In genomic region chr4:118813561-118813960, GRCh38 we compare ENCODE assay signal across 15 cellular contexts. TPM values are rescaled to one million over a fixed set of nuclear protein-coding genes. Genes with fewer than 3 reads are reported as not detected.
A peak's percentile ranks its signal among the peaks of the same experiment; 100 is the strongest.
DNase-seq lines count a peak whose midpoint lies in the region; TF ChIP-seq lines count a peak whose summit lies in the region.
"Had no signal": no experiment of that assay in that cellular context is flagged by ENCODE, and none has a peak within 500 bp of the region (broad histone marks: within the 10 kb centered on the region; RNA-seq: fewer than 3 reads in every experiment).

No MANE protein-coding gene starts in this region.

- no peak overlapping the region for H3K4me2 ChIP-seq in osteoblast (ENCODE audit: insufficient read depth, low read length)

- H3K27ac ChIP-seq in osteoblast (ENCODE audit: low read depth, low read length) (peak overlapping the region; percentile 4), testis (no peak overlapping the region)
- H3K27ac ChIP-seq: 22Rv1 had no signal

- no peaks in the 10 kb centered on the region for H3K4me1 Mint-ChIP-seq in endothelial cell (ENCODE audit: unreplicated experiment)

- TF ChIP-seq POLR2A in testis (IDR thresholded peaks at IDR 0.05) = no peak

- intact Hi-C loops in testis (cut with DNase I; ENCODE audit: low total_unique reads) = no loop called here

- H3K27ac Mint-ChIP-seq in endothelial cell (ENCODE audit: unreplicated experiment) = no peak overlapping the region
- H3K27ac Mint-ChIP-seq: CD8-positive, alpha-beta T cell had no signal

- peaks cover 88% of the 10 kb centered on the region for H4K20me1 ChIP-seq in osteoblast (ENCODE audit: insufficient read depth, low read length)

- WGBS in testis, 2 donors = 89 to 94% methylated on average over 3 of the region's 3 CpGs

- H3K4me3 Mint-ChIP-seq in endothelial cell (ENCODE audit: unreplicated experiment) = peak overlapping the region; percentile 10
- H3K4me3 Mint-ChIP-seq: CD14-positive monocyte; CD8-positive, alpha-beta T cell had no signal

- H3K4me3 ChIP-seq in osteoblast (ENCODE audit: insufficient read depth, low read length) (no peak overlapping the region), testis (no peak overlapping the region)
- H3K4me3 ChIP-seq: GM23248 had no signal

- H3K4me1 ChIP-seq in osteoblast (ENCODE audit: insufficient read depth, low read length) (peaks cover 43% of the 10 kb centered on the region), testis (no peaks in the 10 kb centered on the region)

- peak; percentile 11 for DNase-seq in NCI-H446 treated with DMSO at 0.1 percent for 48 hours (lab: John Stamatoyannopoulos, UW)
- DNase-seq in NCI-H446 (lab: John Stamatoyannopoulos, UW) = no peak
- DNase-seq in NCI-H82 treated with DMSO at 0.1 percent for 48 hours (lab: John Stamatoyannopoulos, UW; ENCODE audit: unreplicated experiment) = peak; percentile 80
- no peak for DNase-seq in endothelial cell (ENCODE audit: low spot score)
- no peak for DNase-seq in osteoblast (ENCODE audit: insufficient read length, low spot score, missing footprints)
- no peak for DNase-seq in testis
- DNase-seq in HuH-7.5 (ENCODE audit: low spot score) = no peak
- DNase-seq: CD8-positive, alpha-beta T cell; COR-L47; DMS153; DMS79 treated with DMSO at 0.1 percent for 48 hours; EL; GM23248 had no signal

- no peaks in the 10 kb centered on the region for H3K9me3 Mint-ChIP-seq in endothelial cell (ENCODE audit: unreplicated experiment)
- H3K9me3 Mint-ChIP-seq: CD14-positive monocyte; CD8-positive, alpha-beta T cell had no signal

- H3K36me3 ChIP-seq in osteoblast (ENCODE audit: insufficient read depth, low read length) (peaks cover 92% of the 10 kb centered on the region), testis (ENCODE audit: low read depth, missing control alignments) (no peaks in the 10 kb centered on the region)

- no peak overlapping the region for H2AFZ ChIP-seq in osteoblast (ENCODE audit: low read length)
- H2AFZ ChIP-seq: GM23248 had no signal

- peaks cover 91% of the 10 kb centered on the region for H3K79me2 ChIP-seq in osteoblast (ENCODE audit: insufficient read depth, low read length)

- H3K9me3 ChIP-seq in osteoblast (ENCODE audit: low read depth, low read length) = no peaks in the 10 kb centered on the region
- H3K9me3 ChIP-seq in testis = no peaks in the 10 kb centered on the region

- H3K36me3 Mint-ChIP-seq in endothelial cell (ENCODE audit: low read depth, unreplicated experiment) = peaks cover 51% of the 10 kb centered on the region

- H3K27me3 Mint-ChIP-seq in endothelial cell (ENCODE audit: unreplicated experiment) = peaks cover 1% of the 10 kb centered on the region

- TF ChIP-seq CTCF in endothelial cell (IDR thresholded peaks at IDR 0.05; ENCODE audit: unreplicated experiment) (no peak), osteoblast (IDR thresholded peaks at IDR 0.05; ENCODE audit: extremely low read depth, low read depth, low read length) (no peak), testis (IDR thresholded peaks at IDR 0.05) (no peak)

- H3K27me3 ChIP-seq in osteoblast (ENCODE audit: insufficient read depth, low read length) = no peaks in the 10 kb centered on the region
- no peaks in the 10 kb centered on the region for H3K27me3 ChIP-seq in testis

RNA-seq across cellular contexts. Expression of gene SEC24D, which starts 22.4 kb away (rescaled TPM):
- total RNA-seq in endothelial cell (ENCODE audit: unreplicated experiment) = 70.4 TPM
- total RNA-seq in osteoblast = 111 and 116 TPM in 2 replicates
- total RNA-seq in testis = 10 to 100 TPM; 53.4 to 74.1 TPM
- polyA plus RNA-seq in testis (ENCODE audit: insufficient read depth, low read depth, low replicate concordance) = 62.2 TPM

Comparison
In these comparisons a context has a peak if more than half of its experiments do, and no peak if none do; other contexts are left out.
1. DNase-seq: peak in NCI-H446 treated with DMSO at 0.1 percent for 48 hours (single experiment) and NCI-H82 treated with DMSO at 0.1 percent for 48 hours (single experiment); none in NCI-H446 (0 of 2), endothelial cell (single experiment), osteoblast (single experiment), testis (single experiment) and HuH-7.5 (single experiment).